2 cellular contexts compared by ENCODE assay signal in the genomic region with DNA sequence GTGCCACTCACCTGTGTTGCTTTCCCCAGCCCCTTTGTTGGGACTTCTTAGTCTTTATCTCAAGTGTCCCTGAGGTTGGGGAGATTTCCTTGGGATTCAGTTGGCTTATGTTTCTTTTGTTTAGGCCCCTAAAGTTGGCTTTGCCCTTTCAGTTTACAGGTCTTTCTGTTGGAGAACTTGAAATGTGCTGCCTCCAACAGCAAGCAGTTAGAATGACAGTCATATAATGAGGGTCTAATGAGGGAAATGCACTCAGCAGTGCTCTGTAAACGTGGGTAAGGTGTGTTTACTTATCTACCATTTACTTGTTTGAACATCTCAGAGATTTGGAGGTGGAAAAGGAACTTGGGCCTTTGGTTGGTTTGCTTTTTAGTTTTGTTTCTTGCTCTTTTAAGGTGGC.
TF ChIP-seq lines count a peak whose summit lies in the region.

No MANE protein-coding gene starts in this region.

TF ChIP-seq in GM23338, 12 proteins besides CTCF, POLR2A, EP300 and RAD21:
- TF ChIP-seq ZNF114 (CRISPR knock-in tag; IDR thresholded peaks at IDR 0.05) = no peak
- TF ChIP-seq, protein P1, sequence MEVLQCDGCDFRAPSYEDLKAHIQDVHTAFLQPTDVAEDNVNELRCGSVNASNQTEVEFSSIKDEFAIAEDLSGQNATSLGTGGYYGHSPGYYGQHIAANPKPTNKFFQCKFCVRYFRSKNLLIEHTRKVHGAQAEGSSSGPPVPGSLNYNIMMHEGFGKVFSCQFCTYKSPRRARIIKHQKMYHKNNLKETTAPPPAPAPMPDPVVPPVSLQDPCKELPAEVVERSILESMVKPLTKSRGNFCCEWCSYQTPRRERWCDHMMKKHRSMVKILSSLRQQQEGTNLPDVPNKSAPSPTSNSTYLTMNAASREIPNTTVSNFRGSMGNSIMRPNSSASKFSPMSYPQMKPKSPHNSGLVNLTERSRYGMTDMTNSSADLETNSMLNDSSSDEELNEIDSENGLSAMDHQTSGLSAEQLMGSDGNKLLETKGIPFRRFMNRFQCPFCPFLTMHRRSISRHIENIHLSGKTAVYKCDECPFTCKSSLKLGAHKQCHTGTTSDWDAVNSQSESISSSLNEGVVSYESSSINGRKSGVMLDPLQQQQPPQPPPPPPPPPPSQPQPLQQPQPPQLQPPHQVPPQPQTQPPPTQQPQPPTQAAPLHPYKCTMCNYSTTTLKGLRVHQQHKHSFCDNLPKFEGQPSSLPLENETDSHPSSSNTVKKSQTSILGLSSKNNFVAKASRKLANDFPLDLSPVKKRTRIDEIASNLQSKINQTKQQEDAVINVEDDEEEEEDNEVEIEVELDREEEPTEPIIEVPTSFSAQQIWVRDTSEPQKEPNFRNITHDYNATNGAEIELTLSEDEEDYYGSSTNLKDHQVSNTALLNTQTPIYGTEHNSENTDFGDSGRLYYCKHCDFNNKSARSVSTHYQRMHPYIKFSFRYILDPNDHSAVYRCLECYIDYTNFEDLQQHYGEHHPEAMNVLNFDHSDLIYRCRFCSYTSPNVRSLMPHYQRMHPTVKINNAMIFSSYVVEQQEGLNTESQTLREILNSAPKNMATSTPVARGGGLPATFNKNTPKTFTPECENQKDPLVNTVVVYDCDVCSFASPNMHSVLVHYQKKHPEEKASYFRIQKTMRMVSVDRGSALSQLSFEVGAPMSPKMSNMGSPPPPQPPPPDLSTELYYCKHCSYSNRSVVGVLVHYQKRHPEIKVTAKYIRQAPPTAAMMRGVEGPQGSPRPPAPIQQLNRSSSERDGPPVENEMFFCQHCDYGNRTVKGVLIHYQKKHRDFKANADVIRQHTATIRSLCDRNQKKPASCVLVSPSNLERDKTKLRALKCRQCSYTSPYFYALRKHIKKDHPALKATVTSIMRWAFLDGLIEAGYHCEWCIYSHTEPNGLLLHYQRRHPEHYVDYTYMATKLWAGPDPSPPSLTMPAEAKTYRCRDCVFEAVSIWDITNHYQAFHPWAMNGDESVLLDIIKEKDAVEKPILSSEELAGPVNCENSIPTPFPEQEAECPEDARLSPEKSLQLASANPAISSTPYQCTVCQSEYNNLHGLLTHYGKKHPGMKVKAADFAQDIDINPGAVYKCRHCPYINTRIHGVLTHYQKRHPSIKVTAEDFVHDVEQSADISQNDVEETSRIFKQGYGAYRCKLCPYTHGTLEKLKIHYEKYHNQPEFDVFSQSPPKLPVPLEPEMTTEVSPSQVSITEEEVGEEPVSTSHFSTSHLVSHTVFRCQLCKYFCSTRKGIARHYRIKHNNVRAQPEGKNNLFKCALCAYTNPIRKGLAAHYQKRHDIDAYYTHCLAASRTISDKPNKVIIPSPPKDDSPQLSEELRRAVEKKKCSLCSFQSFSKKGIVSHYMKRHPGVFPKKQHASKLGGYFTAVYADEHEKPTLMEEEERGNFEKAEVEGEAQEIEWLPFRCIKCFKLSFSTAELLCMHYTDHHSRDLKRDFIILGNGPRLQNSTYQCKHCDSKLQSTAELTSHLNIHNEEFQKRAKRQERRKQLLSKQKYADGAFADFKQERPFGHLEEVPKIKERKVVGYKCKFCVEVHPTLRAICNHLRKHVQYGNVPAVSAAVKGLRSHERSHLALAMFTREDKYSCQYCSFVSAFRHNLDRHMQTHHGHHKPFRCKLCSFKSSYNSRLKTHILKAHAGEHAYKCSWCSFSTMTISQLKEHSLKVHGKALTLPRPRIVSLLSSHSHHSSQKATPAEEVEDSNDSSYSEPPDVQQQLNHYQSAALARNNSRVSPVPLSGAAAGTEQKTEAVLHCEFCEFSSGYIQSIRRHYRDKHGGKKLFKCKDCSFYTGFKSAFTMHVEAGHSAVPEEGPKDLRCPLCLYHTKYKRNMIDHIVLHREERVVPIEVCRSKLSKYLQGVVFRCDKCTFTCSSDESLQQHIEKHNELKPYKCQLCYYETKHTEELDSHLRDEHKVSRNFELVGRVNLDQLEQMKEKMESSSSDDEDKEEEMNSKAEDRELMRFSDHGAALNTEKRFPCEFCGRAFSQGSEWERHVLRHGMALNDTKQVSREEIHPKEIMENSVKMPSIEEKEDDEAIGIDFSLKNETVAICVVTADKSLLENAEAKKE (CRISPR knock-in tag; IDR thresholded peaks at IDR 0.05) = no peak

TF ChIP-seq in H1, 55 proteins besides CTCF, POLR2A, EP300 and RAD21:
- TF ChIP-seq CHD2 (IDR thresholded peaks at IDR 0.05; ENCODE audit: low read length) = no peak
- TF ChIP-seq SIRT6 (IDR thresholded peaks at IDR 0.05; ENCODE audit: low read length) = no peak
- no peak for TF ChIP-seq CBX5 (IDR thresholded peaks at IDR 0.05; ENCODE audit: low read depth, low read length)
- TF ChIP-seq SIX5 (IDR thresholded peaks at IDR 0.05; ENCODE audit: low read depth, low read length) = no peak
- TF ChIP-seq ZNF274 (IDR thresholded peaks at IDR 0.05; ENCODE audit: borderline replicate concordance, extremely low read depth, low read length) = no peak
- TF ChIP-seq, protein P2, sequence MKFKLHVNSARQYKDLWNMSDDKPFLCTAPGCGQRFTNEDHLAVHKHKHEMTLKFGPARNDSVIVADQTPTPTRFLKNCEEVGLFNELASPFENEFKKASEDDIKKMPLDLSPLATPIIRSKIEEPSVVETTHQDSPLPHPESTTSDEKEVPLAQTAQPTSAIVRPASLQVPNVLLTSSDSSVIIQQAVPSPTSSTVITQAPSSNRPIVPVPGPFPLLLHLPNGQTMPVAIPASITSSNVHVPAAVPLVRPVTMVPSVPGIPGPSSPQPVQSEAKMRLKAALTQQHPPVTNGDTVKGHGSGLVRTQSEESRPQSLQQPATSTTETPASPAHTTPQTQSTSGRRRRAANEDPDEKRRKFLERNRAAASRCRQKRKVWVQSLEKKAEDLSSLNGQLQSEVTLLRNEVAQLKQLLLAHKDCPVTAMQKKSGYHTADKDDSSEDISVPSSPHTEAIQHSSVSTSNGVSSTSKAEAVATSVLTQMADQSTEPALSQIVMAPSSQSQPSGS (IDR thresholded peaks at IDR 0.05; ENCODE audit: low read length) = no peak
- no peak for TF ChIP-seq JUND (IDR thresholded peaks at IDR 0.05; ENCODE audit: low read length)
- no peak for TF ChIP-seq CTBP2 (IDR thresholded peaks at IDR 0.05; ENCODE audit: borderline replicate concordance, insufficient read depth, insufficient read length, low read length)
- no peak for TF ChIP-seq RFX5 (IDR thresholded peaks at IDR 0.05; ENCODE audit: borderline replicate concordance, low read depth, low read length)
- TF ChIP-seq PHF8 (conservative IDR thresholded peaks at IDR 0.05; ENCODE audit: low read depth, low read length) = no peak
- TF ChIP-seq TCF12 (IDR thresholded peaks at IDR 0.05; ENCODE audit: low read depth, low read length) = no peak
- TF ChIP-seq GTF2F1 (IDR thresholded peaks at IDR 0.05; ENCODE audit: borderline replicate concordance, low read depth, low read length) = no peak
- no peak for TF ChIP-seq BRCA1 (IDR thresholded peaks at IDR 0.05; ENCODE audit: low read depth, low read length)
- no peak for TF ChIP-seq NRF1 (IDR thresholded peaks at IDR 0.05; ENCODE audit: low read depth, low read length)
- TF ChIP-seq EGR1 (IDR thresholded peaks at IDR 0.05; ENCODE audit: borderline replicate concordance, low read depth, low read length) = no peak
- TF ChIP-seq, protein P3, sequence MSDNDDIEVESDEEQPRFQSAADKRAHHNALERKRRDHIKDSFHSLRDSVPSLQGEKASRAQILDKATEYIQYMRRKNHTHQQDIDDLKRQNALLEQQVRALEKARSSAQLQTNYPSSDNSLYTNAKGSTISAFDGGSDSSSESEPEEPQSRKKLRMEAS (IDR thresholded peaks at IDR 0.05) = no peak
- no peak for TF ChIP-seq EZH2 (IDR thresholded peaks at IDR 0.05; ENCODE audit: low read depth, low read length, severe bottlenecking)
- TF ChIP-seq HDAC6 (IDR thresholded peaks at IDR 0.05; ENCODE audit: low read depth, low read length) = no peak
